ENCODE assay signal across 10 cellular contexts in genomic region chr2:135743860-135744259, GRCh38. TPM values are rescaled to one million over a fixed set of nuclear protein-coding genes. Genes with fewer than 3 reads are reported as not detected.
DNase-seq lines count a peak whose midpoint lies in the region; ATAC-seq and TF ChIP-seq lines count a peak whose summit lies in the region.
"Had no signal": no experiment of that assay in that cellular context is flagged by ENCODE, and none has a peak within 500 bp of the region (broad histone marks: within the 10 kb centered on the region; RNA-seq: fewer than 3 reads in every experiment).

No MANE protein-coding gene starts in this region.

- peak overlapping the region; percentile 94 for H3K4me3 ChIP-seq in WI38 (ENCODE audit: low read depth, low read length)
- H3K4me3 ChIP-seq in foreskin fibroblast (ENCODE audit: low read depth in 1 of 2, low read length in 2 of 2), result peak overlapping the region; percentile 90 to 93
- H3K4me3 ChIP-seq in stomach, result peak overlapping the region in 3 of 4 donors; percentile 68 to 95 (median 75)

- no peaks in the 10 kb centered on the region for H3K27me3 ChIP-seq in stomach

- H3K9me3 Mint-ChIP-seq in activated naive CD4-positive, alpha-beta T cell treated with anti-CD3 and anti-CD28 coated beads for 36 hours, result no peaks in the 10 kb centered on the region

- TF ChIP-seq EP300 in stomach (IDR thresholded peaks at IDR 0.05), result no peak

- CTCF ChIA-PET in activated naive CD4-positive, alpha-beta T cell treated with anti-CD3 and anti-CD28 coated beads for 36 hours (lab: Charles Lee), result interaction anchor here (0.6 to 3.8 kb wide), 5 partner anchors 11 to 154 kb away, joined by 3 to 11 read pairs (median 4); no protein-coding TSS in a partner anchor

- ATAC-seq in HG02981 (IDR thresholded peaks at IDR 0.05; ENCODE audit: unreplicated experiment) (no peak), GM18858 (IDR thresholded peaks at IDR 0.05; ENCODE audit: unreplicated experiment) (no peak)
- ATAC-seq: left lobe of liver had no signal

- H3K27ac ChIP-seq in stomach, result peak overlapping the region in 3 of 5 donors; percentile 98 to 100 (median 99)

- 73 to 80% (median 76%) methylated on average over 1 of the region's 1 CpG for WGBS in stomach, 5 donors

- TF ChIP-seq CTCF in WI38 (IDR thresholded peaks at IDR 0.05; ENCODE audit: low read depth, low read length), result no peak
- no peak for TF ChIP-seq CTCF in foreskin fibroblast (IDR thresholded peaks at IDR 0.05; ENCODE audit: low read depth, low read length)
- TF ChIP-seq CTCF in stomach (IDR thresholded peaks at IDR 0.05), result no peak

- H3K4me1 Mint-ChIP-seq in activated naive CD4-positive, alpha-beta T cell treated with anti-CD3 and anti-CD28 coated beads for 36 hours (ENCODE audit: low read depth), result peaks cover 33% of the 10 kb centered on the region

- DNase-seq in activated naive CD4-positive, alpha-beta T cell treated with anti-CD3 and anti-CD28 coated beads for 36 hours, result no peak
- no peak for DNase-seq in activated naive CD4-positive, alpha-beta T cell (lab: John Stamatoyannopoulos, UW)
- DNase-seq in foreskin fibroblast (peak; percentile 1 to 15), stomach (no peak)
- DNase-seq in stimulated activated CD4-positive, alpha-beta T cell treated with anti-CD3 and anti-CD28 coated beads, Interleukin-15, amount 100 ng/mL, for 24 hours, result no peak
- DNase-seq: NCI-H446 treated with DMSO at 0.1 percent for 48 hours had no signal

- H3K9me3 ChIP-seq in stomach, result no peaks in the 10 kb centered on the region

- H3K27ac Mint-ChIP-seq in activated naive CD4-positive, alpha-beta T cell treated with anti-CD3 and anti-CD28 coated beads for 36 hours, result peak overlapping the region; percentile 5

- H3K4me3 Mint-ChIP-seq in activated naive CD4-positive, alpha-beta T cell treated with anti-CD3 and anti-CD28 coated beads for 36 hours, result peak overlapping the region; percentile 25

- peaks cover 12 to 47% (median 28%) of the 10 kb centered on the region in 4 donors for H3K4me1 ChIP-seq in stomach

- peaks cover under 1 to 18% (median 17%) of the 10 kb centered on the region in 4 donors for H3K36me3 ChIP-seq in stomach

- intact Hi-C loops in activated naive CD4-positive, alpha-beta T cell treated with anti-CD3 and anti-CD28 coated beads for 36 hours (cut with micrococcal nuclease), result loop anchor here (2.0 to 5.0 kb wide), 4 partner anchors 17 to 583 kb away; partner anchors contain the start of gene DARS1
- intact Hi-C loops in stomach (cut with DNase I; ENCODE audit: low total_unique reads), result no loop called here

- peaks cover 19% of the 10 kb centered on the region for H3K36me3 Mint-ChIP-seq in activated naive CD4-positive, alpha-beta T cell treated with anti-CD3 and anti-CD28 coated beads for 36 hours (ENCODE audit: low read depth)

- no peak for TF ChIP-seq POLR2A in stomach (IDR thresholded peaks at IDR 0.05)

- H3K27me3 Mint-ChIP-seq in activated naive CD4-positive, alpha-beta T cell treated with anti-CD3 and anti-CD28 coated beads for 36 hours (ENCODE audit: low read depth), result no peaks in the 10 kb centered on the region

RNA-seq across cellular contexts. Expression of gene UBXN4, which starts 2.2 kb away (rescaled TPM):
- 100 to 1,000 TPM; 100 to 105 TPM for total RNA-seq in activated naive CD4-positive, alpha-beta T cell treated with anti-CD3 and anti-CD28 coated beads for 36 hours
- 100 to 1,000 TPM in 2 of 5 donors, 10 to 100 TPM in 3; 18.8 to 296 (median 79.3) TPM for total RNA-seq in stomach
- polyA plus RNA-seq in stomach, result 10 to 100 TPM; 25.6 to 39.9 (median 32.8) TPM

Comparison
In these comparisons a context has a peak if more than half of its experiments do, and no peak if none do; other contexts are left out.
1. DNase-seq: peak in foreskin fibroblast (2 of 2); none in activated naive CD4-positive, alpha-beta T cell treated with anti-CD3 and anti-CD28 coated beads for 36 hours (single experiment), activated naive CD4-positive, alpha-beta T cell (0 of 4), stomach (single experiment) and stimulated activated CD4-positive, alpha-beta T cell treated with anti-CD3 and anti-CD28 coated beads, Interleukin-15, amount 100 ng/mL, for 24 hours (single experiment).
2. Peak in every context shown above with its lines, with median percentiles within 50 percentile points of each other: H3K4me3 ChIP-seq.